Comparison of ENCODE assay signal across 15 cellular contexts in the genomic region with DNA sequence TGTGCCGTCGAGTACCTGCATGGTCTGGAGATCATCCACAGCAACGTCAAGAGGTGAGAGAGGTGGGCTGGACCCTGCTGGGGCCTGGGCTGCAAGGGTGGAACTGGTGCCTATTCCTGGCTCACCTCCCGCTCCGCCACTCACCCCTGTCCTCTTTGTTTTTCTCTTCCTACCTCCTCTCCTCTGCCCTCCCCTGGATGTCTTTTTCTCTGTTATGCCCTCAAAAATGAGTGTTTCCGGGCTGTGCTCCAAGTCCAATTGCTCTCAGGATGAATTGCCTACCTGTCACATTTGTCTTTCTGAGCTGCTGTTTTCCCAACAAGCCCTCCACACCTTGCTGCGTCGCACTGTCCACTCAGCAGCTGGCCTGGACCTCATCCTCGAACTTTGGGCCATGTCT. TPM values are rescaled to one million over a fixed set of nuclear protein-coding genes. Genes with fewer than 3 reads are reported as not detected.
DNase-seq lines count a peak whose midpoint lies in the region; ATAC-seq and TF ChIP-seq lines count a peak whose summit lies in the region.
"Had no signal": no experiment of that assay in that cellular context is flagged by ENCODE, and none has a peak within 500 bp of the region (broad histone marks: within the 10 kb centered on the region; RNA-seq: fewer than 3 reads in every experiment).

No MANE protein-coding gene starts in this region.

- H3K4me3 Mint-ChIP-seq in MCF 10A (ENCODE audit: unreplicated experiment): no peak overlapping the region

- ATAC-seq in GM19455 (IDR thresholded peaks at IDR 0.05; ENCODE audit: unreplicated experiment): no peak
- ATAC-seq: upper lobe of right lung had no signal

- dilution Hi-C loops in mammary epithelial cell (cut with HindIII; ENCODE audit: low sequenced_read_pairs): no loop called here

- intact Hi-C loops in MCF 10A (cut with micrococcal nuclease) (no loop called here), mammary epithelial cell (cut with micrococcal nuclease) (loop anchor here (10.0 kb wide), 2 partner anchors 195 to 505 kb away; a partner anchor contains a TSS)

- H3K36me3 ChIP-seq in mammary epithelial cell (ENCODE audit: insufficient read depth, low read length): peaks cover 11% of the 10 kb centered on the region

- H3K4me1 Mint-ChIP-seq in MCF 10A (ENCODE audit: insufficient read depth, unreplicated experiment): peaks cover 17% of the 10 kb centered on the region

- H3K36me3 Mint-ChIP-seq in MCF 10A (ENCODE audit: insufficient read depth, unreplicated experiment): peaks cover 34% of the 10 kb centered on the region

- no peak overlapping the region for H3K4me2 ChIP-seq in mammary epithelial cell (ENCODE audit: insufficient read depth, low read depth, low read length)

- peaks cover 13% of the 10 kb centered on the region for H3K9me3 Mint-ChIP-seq in MCF 10A (ENCODE audit: unreplicated experiment)

- H3K4me1 ChIP-seq in mammary epithelial cell (ENCODE audit: insufficient read depth, low read length): peaks cover 20% of the 10 kb centered on the region

- no peak overlapping the region for H2AFZ ChIP-seq in mammary epithelial cell (ENCODE audit: low read depth, low read length)

- 96% methylated on average over 9 of the region's 9 CpGs for WGBS in mammary epithelial cell (ENCODE audit: low coverage, missing lambda C conversion rate)

- BruUV-seq in MCF 10A (replicated peaks; lab: Mats Ljungman, UMichigan) (no TSS peak), mammary epithelial cell (replicated peaks; lab: Mats Ljungman, UMichigan) (no TSS peak)

- no peaks in the 10 kb centered on the region for H3K79me2 ChIP-seq in mammary epithelial cell (ENCODE audit: insufficient read depth, low read length)

- H4K20me1 ChIP-seq in mammary epithelial cell (ENCODE audit: insufficient read depth, low read length): no peaks in the 10 kb centered on the region

- no peak overlapping the region for H3K27ac ChIP-seq in mammary epithelial cell (ENCODE audit: insufficient read depth, low read depth, low read length)
- H3K27ac ChIP-seq: upper lobe of right lung had no signal

- no peaks in the 10 kb centered on the region for H3K27me3 ChIP-seq in mammary epithelial cell (ENCODE audit: insufficient read depth, low read length)
- H3K27me3 ChIP-seq: upper lobe of right lung had no signal

- POLR2A ChIA-PET in MCF 10A (lab: Yijun Ruan, JAX): interaction anchor here (0.7 to 1.4 kb wide), 3 partner anchors 28 to 78 kb away, joined by 3 to 5 read pairs (median 4); a partner anchor contains a TSS

- DNase-seq in MCF 10A (ENCODE audit: unreplicated experiment) (no peak), mammary epithelial cell (no peak), NCI-H69 (lab: John Stamatoyannopoulos, UW) (peak; percentile 83), cerebellar cortex (ENCODE audit: low spot score) (peak; percentile 41), NCI-H2196 (lab: John Stamatoyannopoulos, UW; ENCODE audit: unreplicated experiment) (no peak), mesenteric fat pad (ENCODE audit: low spot score) (no peak)
- no peak for DNase-seq in activated CD4-positive, CD25-positive, alpha-beta regulatory T cell (lab: John Stamatoyannopoulos, UW)
- DNase-seq: activated T-cell treated with anti-CD3 and anti-CD28 coated beads for 4 hours, AML-193, amygdala, MV-4-11, NCI-H524 treated with DMSO at 0.1 percent for 48 hours, retina, upper lobe of right lung had no signal

- H3K27me3 Mint-ChIP-seq in MCF 10A (ENCODE audit: insufficient read depth, unreplicated experiment): no peaks in the 10 kb centered on the region

- CTCF ChIA-PET in MCF 10A (lab: Yijun Ruan, JAX): no interaction called here
- CTCF ChIA-PET in mammary epithelial cell (lab: Charles Lee; ENCODE audit: low non-redundant PET): no interaction called here

- no peaks in the 10 kb centered on the region for H3K9me3 ChIP-seq in mammary epithelial cell (replicated peaks; ENCODE audit: insufficient read depth, low read length)
- H3K9me3 ChIP-seq: upper lobe of right lung had no signal

- in situ Hi-C loops in mammary epithelial cell (cut with MboI; ENCODE audit: low sequenced_read_pairs in 2 of 2): no loop called here

- H3K4me3 ChIP-seq in mammary epithelial cell (replicated peaks in 1 of 3; ENCODE audit: insufficient read depth in 1 of 3, low read depth in 2 of 3, low read length in 3 of 3): no peak overlapping the region
- H3K4me3 ChIP-seq: upper lobe of right lung had no signal

- H3K9ac ChIP-seq in mammary epithelial cell (ENCODE audit: insufficient read depth, low read length): no peak overlapping the region

- TF ChIP-seq CTCF in MCF 10A (IDR thresholded peaks at IDR 0.05; ENCODE audit: unreplicated experiment) (no peak), mammary epithelial cell (conservative IDR thresholded peaks at IDR 0.05 in 1 of 2, IDR thresholded peaks at IDR 0.05 in 1 of 2; ENCODE audit: extremely low read depth in 1 of 2, insufficient read depth in 1 of 2, low read depth in 1 of 2, low read length in 2 of 2) (no peak)

- peak overlapping the region; percentile 54 for H3K27ac Mint-ChIP-seq in MCF 10A (ENCODE audit: low read depth, unreplicated experiment)

RNA-seq across cellular contexts. Expression of a gene that starts 28.5 kb away (rescaled TPM):
- total RNA-seq in MCF 10A (2022) (21.0 and 25.9 TPM in 2 replicates), mammary epithelial cell (10 to 100 TPM; 16.7 to 28.7 TPM), mesenteric fat pad (34.7 TPM)
- polyA plus RNA-seq in mammary epithelial cell: 18.8 TPM
- 51.1 TPM for polyA minus RNA-seq in mammary epithelial cell

RNA-seq across cellular contexts. Expression of a gene that starts 55.0 kb away (rescaled TPM):
- total RNA-seq in MCF 10A (2022) (6.0 and 7.0 TPM in 2 replicates), mammary epithelial cell (10 to 100 TPM in 1 of 2 donors, 1 to 10 TPM in 1; 2.5 to 16.9 TPM), mesenteric fat pad (4.7 TPM)
- polyA plus RNA-seq in mammary epithelial cell: 7.9 TPM
- 6.2 TPM for polyA minus RNA-seq in mammary epithelial cell

Comparison
In these comparisons a context has a peak if more than half of its experiments do, and no peak if none do; other contexts are left out.
1. DNase-seq: peak in NCI-H69 (single experiment) and cerebellar cortex (single experiment); none in MCF 10A (single experiment), mammary epithelial cell (single experiment), NCI-H2196 (single experiment), mesenteric fat pad (single experiment) and activated CD4-positive, CD25-positive, alpha-beta regulatory T cell (0 of 4).